ENCODE assay signal across 14 cellular contexts in genomic region chr6:129133770-129134192, GRCh38.
DNase-seq lines count a peak whose midpoint lies in the region; ATAC-seq and TF ChIP-seq lines count a peak whose summit lies in the region.
"Had no signal": no experiment of that assay in that cellular context is flagged by ENCODE, and none has a peak within 500 bp of the region (broad histone marks: within the 10 kb centered on the region; RNA-seq: fewer than 3 reads in every experiment).

No MANE protein-coding gene starts in this region.

- ATAC-seq in body of pancreas (peak; percentile 37), HG03457 (IDR thresholded peaks at IDR 0.05; ENCODE audit: unreplicated experiment) (no peak)
- ATAC-seq: mucosa of descending colon had no signal

- H2AFZ ChIP-seq in neural progenitor cell (replicated peaks) (peak overlapping the region; percentile 26), SK-N-SH (ENCODE audit: low read depth) (no peak overlapping the region)

- H3K79me2 ChIP-seq in neural progenitor cell (ENCODE audit: low read depth) (no peaks in the 10 kb centered on the region), SK-N-SH (ENCODE audit: insufficient read depth) (no peaks in the 10 kb centered on the region)

- TF ChIP-seq POLR2A in body of pancreas (IDR thresholded peaks at IDR 0.05): no peak

- H4K20me1 ChIP-seq in neural progenitor cell (ENCODE audit: low read depth): no peaks in the 10 kb centered on the region
- no peaks in the 10 kb centered on the region for H4K20me1 ChIP-seq in SK-N-SH (ENCODE audit: insufficient read depth)

- H3K4me3 ChIP-seq in body of pancreas (no peak overlapping the region), foreskin fibroblast (ENCODE audit: low read depth in 1 of 2, low read length in 2 of 2) (no peak overlapping the region), neural progenitor cell (no peak overlapping the region), urinary bladder (ENCODE audit: low read depth, low read length) (no peak overlapping the region), SK-N-SH (ENCODE audit: low read depth in 2 of 2, low read length in 1 of 2) (no peak overlapping the region)
- H3K4me3 ChIP-seq: mucosa of descending colon had no signal

- H3K27ac Mint-ChIP-seq in neural progenitor cell: no peak overlapping the region
- H3K27ac Mint-ChIP-seq: stimulated activated naive CD8-positive, alpha-beta T cell treated with anti-CD3 and anti-CD28 coated beads, Interleukin-15, Interleukin-2, amounts not matched to agents 100 ng/mL and 50 ng/mL, for 24 hours had no signal

- H3K9ac ChIP-seq in neural progenitor cell: no peak overlapping the region
- no peak overlapping the region for H3K9ac ChIP-seq in SK-N-SH

- peaks cover 9% of the 10 kb centered on the region for H3K4me1 Mint-ChIP-seq in neural progenitor cell

- DNase-seq in body of pancreas (no peak), foreskin fibroblast (peak; percentile 19 to 29), neural progenitor cell (ENCODE audit: low spot score) (no peak), C1 segment of cervical spinal cord (lab: John Stamatoyannopoulos, UW) (no peak), NCI-H2029 (lab: John Stamatoyannopoulos, UW) (no peak), SK-N-SH (no peak)
- DNase-seq: Kasumi-1, mucosa of descending colon, NCI-H187, NCI-H526 treated with DMSO at 0.1 percent for 48 hours had no signal

- H3K27me3 Mint-ChIP-seq in neural progenitor cell (ENCODE audit: insufficient read depth, low read depth): no peaks in the 10 kb centered on the region

- intact Hi-C loops in body of pancreas (cut with DNase I): no loop called here

- H3K27ac ChIP-seq in body of pancreas (peak overlapping the region in 1 of 4 donors; percentile 9), neural progenitor cell (no peak overlapping the region), urinary bladder (ENCODE audit: low read depth) (peak overlapping the region; percentile 18), SK-N-SH (ENCODE audit: low read depth in 2 of 2, low read length in 1 of 2) (no peak overlapping the region)
- H3K27ac ChIP-seq: HL-60 had no signal

- H3K9me2 ChIP-seq in SK-N-SH: no peaks in the 10 kb centered on the region

- H3K27me3 ChIP-seq in body of pancreas (no peaks in the 10 kb centered on the region), neural progenitor cell (no peaks in the 10 kb centered on the region), SK-N-SH (ENCODE audit: insufficient read depth) (peaks cover 15% of the 10 kb centered on the region)

- POLR2A ChIA-PET in SK-N-SH (lab: Yijun Ruan, JAX): no interaction called here

- 38 to 45% methylated on average over 5 of the region's 5 CpGs for WGBS in body of pancreas, 2 donors
- 42% methylated on average over 5 of the region's 5 CpGs for WGBS in urinary bladder
- WGBS in SK-N-SH (ENCODE audit: low lambda C conversion rate): 44% methylated on average over 5 of the region's 5 CpGs

- H3K36me3 ChIP-seq in body of pancreas (replicated peaks in 1 of 2; ENCODE audit: insufficient read depth in 1 of 2, low read depth in 2 of 2) (no peaks in the 10 kb centered on the region), neural progenitor cell (no peaks in the 10 kb centered on the region), urinary bladder (ENCODE audit: insufficient read depth) (no peaks in the 10 kb centered on the region), SK-N-SH (replicated peaks in 1 of 2; ENCODE audit: control insufficient read depth in 1 of 2, insufficient read depth in 2 of 2, low read length in 1 of 2) (no peaks in the 10 kb centered on the region)

- H3K4me2 ChIP-seq in neural progenitor cell: no peak overlapping the region
- H3K4me2 ChIP-seq in SK-N-SH: no peak overlapping the region

- TF ChIP-seq RAD21 in SK-N-SH (IDR thresholded peaks at IDR 0.05; ENCODE audit: low read length): no peak

- H3K9me3 ChIP-seq in body of pancreas: no peaks in the 10 kb centered on the region
- no peaks in the 10 kb centered on the region for H3K9me3 ChIP-seq in neural progenitor cell (ENCODE audit: low read depth)
- no peaks in the 10 kb centered on the region for H3K9me3 ChIP-seq in SK-N-SH
- H3K9me3 ChIP-seq: mucosa of descending colon had no signal

- TF ChIP-seq CTCF in body of pancreas (IDR thresholded peaks at IDR 0.05) (no peak), foreskin fibroblast (IDR thresholded peaks at IDR 0.05; ENCODE audit: low read depth, low read length) (no peak), neural progenitor cell (IDR thresholded peaks at IDR 0.05) (no peak), SK-N-SH (IDR thresholded peaks at IDR 0.05) (no peak)

- peaks cover 3% of the 10 kb centered on the region for H3K9me3 Mint-ChIP-seq in neural progenitor cell
- H3K9me3 Mint-ChIP-seq: stimulated activated naive CD8-positive, alpha-beta T cell treated with anti-CD3 and anti-CD28 coated beads, Interleukin-15, Interleukin-2, amounts not matched to agents 100 ng/mL and 50 ng/mL, for 24 hours had no signal

- H3F3A ChIP-seq in neural progenitor cell (ENCODE audit: low read depth) (no peaks in the 10 kb centered on the region), SK-N-SH (replicated peaks; ENCODE audit: insufficient read depth) (no peaks in the 10 kb centered on the region)

- no peaks in the 10 kb centered on the region for H3K4me1 ChIP-seq in body of pancreas
- peaks cover 2% of the 10 kb centered on the region for H3K4me1 ChIP-seq in neural progenitor cell
- no peaks in the 10 kb centered on the region for H3K4me1 ChIP-seq in urinary bladder (ENCODE audit: insufficient read depth)
- no peaks in the 10 kb centered on the region for H3K4me1 ChIP-seq in SK-N-SH (ENCODE audit: control insufficient read depth in 1 of 2, insufficient read depth in 2 of 2, low read depth in 1 of 2, low read length in 1 of 2)

- no peak overlapping the region for H3K4me3 Mint-ChIP-seq in neural progenitor cell
- H3K4me3 Mint-ChIP-seq: stimulated activated naive CD8-positive, alpha-beta T cell treated with anti-CD3 and anti-CD28 coated beads, Interleukin-15, Interleukin-2, amounts not matched to agents 100 ng/mL and 50 ng/mL, for 24 hours had no signal

- CTCF ChIA-PET in SK-N-SH (lab: Yijun Ruan, JAX): no interaction called here

- TF ChIP-seq EP300 in SK-N-SH (IDR thresholded peaks at IDR 0.05; ENCODE audit: borderline replicate concordance in 1 of 2, low read depth in 1 of 2, low read length in 1 of 2): no peak

- H3K36me3 Mint-ChIP-seq in neural progenitor cell: no peaks in the 10 kb centered on the region

TF ChIP-seq in SK-N-SH, 30 proteins besides CTCF, POLR2A, EP300 and RAD21 (continues in another document):
- TF ChIP-seq JUND (IDR thresholded peaks at IDR 0.05) (no peak), NFIC (IDR thresholded peaks at IDR 0.05; ENCODE audit: borderline replicate concordance) (no peak), TAF1 (IDR thresholded peaks at IDR 0.05; ENCODE audit: borderline replicate concordance, low read depth, low read length) (no peak), FOXM1 (IDR thresholded peaks at IDR 0.05; ENCODE audit: low read depth) (no peak), GATA2 (CRISPR knock-in tag; IDR thresholded peaks at IDR 0.05) (no peak), TCF12 (IDR thresholded peaks at IDR 0.05) (no peak), ZBTB33 (IDR thresholded peaks at IDR 0.05; ENCODE audit: borderline replicate concordance, low read depth) (no peak), CHD2 (IDR thresholded peaks at IDR 0.05; ENCODE audit: low read length, partially characterized antibody) (no peak)
- TF ChIP-seq, protein P1, sequence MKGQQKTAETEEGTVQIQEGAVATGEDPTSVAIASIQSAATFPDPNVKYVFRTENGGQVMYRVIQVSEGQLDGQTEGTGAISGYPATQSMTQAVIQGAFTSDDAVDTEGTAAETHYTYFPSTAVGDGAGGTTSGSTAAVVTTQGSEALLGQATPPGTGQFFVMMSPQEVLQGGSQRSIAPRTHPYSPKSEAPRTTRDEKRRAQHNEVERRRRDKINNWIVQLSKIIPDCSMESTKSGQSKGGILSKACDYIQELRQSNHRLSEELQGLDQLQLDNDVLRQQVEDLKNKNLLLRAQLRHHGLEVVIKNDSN (IDR thresholded peaks at IDR 0.05; ENCODE audit: borderline replicate concordance, low read depth): no peak
- TF ChIP-seq, protein P2, sequence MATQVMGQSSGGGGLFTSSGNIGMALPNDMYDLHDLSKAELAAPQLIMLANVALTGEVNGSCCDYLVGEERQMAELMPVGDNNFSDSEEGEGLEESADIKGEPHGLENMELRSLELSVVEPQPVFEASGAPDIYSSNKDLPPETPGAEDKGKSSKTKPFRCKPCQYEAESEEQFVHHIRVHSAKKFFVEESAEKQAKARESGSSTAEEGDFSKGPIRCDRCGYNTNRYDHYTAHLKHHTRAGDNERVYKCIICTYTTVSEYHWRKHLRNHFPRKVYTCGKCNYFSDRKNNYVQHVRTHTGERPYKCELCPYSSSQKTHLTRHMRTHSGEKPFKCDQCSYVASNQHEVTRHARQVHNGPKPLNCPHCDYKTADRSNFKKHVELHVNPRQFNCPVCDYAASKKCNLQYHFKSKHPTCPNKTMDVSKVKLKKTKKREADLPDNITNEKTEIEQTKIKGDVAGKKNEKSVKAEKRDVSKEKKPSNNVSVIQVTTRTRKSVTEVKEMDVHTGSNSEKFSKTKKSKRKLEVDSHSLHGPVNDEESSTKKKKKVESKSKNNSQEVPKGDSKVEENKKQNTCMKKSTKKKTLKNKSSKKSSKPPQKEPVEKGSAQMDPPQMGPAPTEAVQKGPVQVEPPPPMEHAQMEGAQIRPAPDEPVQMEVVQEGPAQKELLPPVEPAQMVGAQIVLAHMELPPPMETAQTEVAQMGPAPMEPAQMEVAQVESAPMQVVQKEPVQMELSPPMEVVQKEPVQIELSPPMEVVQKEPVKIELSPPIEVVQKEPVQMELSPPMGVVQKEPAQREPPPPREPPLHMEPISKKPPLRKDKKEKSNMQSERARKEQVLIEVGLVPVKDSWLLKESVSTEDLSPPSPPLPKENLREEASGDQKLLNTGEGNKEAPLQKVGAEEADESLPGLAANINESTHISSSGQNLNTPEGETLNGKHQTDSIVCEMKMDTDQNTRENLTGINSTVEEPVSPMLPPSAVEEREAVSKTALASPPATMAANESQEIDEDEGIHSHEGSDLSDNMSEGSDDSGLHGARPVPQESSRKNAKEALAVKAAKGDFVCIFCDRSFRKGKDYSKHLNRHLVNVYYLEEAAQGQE (IDR thresholded peaks at IDR 0.05; ENCODE audit: low read depth, low read length): no peak

Comparison
In these comparisons a context has a peak if more than half of its experiments do, and no peak if none do; other contexts are left out.
1. DNase-seq: peak in foreskin fibroblast (2 of 2); none in body of pancreas (0 of 4), neural progenitor cell (single experiment), C1 segment of cervical spinal cord (0 of 14), NCI-H2029 (single experiment) and SK-N-SH (single experiment).